ENCODE assay signal across 1 cellular context in the genomic region with DNA sequence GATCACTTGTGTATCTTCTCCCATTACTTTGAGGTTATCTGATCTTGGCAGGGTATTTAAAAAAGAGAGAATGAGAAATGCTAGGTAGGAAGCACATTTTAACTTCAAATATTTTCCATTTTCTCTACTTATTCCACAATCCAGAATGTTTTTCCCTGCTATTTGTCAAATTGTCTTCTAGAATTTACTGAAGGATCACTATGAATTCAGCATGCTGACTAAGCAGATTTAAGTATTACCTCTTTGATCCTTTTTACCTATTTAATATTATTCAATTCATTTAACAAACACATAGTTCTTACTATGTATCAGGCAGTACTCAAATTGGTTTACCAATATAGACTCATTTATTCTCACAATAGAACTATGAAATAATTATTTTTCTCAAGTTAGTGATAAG.
A peak's percentile ranks its signal among the peaks of the same experiment; 100 is the strongest.
TF ChIP-seq lines count a peak whose summit lies in the region.

No MANE protein-coding gene starts in this region.

TF ChIP-seq in K562, 482 proteins besides CTCF, POLR2A, EP300 and RAD21 (continued from another document):
- TF ChIP-seq, protein P1, sequence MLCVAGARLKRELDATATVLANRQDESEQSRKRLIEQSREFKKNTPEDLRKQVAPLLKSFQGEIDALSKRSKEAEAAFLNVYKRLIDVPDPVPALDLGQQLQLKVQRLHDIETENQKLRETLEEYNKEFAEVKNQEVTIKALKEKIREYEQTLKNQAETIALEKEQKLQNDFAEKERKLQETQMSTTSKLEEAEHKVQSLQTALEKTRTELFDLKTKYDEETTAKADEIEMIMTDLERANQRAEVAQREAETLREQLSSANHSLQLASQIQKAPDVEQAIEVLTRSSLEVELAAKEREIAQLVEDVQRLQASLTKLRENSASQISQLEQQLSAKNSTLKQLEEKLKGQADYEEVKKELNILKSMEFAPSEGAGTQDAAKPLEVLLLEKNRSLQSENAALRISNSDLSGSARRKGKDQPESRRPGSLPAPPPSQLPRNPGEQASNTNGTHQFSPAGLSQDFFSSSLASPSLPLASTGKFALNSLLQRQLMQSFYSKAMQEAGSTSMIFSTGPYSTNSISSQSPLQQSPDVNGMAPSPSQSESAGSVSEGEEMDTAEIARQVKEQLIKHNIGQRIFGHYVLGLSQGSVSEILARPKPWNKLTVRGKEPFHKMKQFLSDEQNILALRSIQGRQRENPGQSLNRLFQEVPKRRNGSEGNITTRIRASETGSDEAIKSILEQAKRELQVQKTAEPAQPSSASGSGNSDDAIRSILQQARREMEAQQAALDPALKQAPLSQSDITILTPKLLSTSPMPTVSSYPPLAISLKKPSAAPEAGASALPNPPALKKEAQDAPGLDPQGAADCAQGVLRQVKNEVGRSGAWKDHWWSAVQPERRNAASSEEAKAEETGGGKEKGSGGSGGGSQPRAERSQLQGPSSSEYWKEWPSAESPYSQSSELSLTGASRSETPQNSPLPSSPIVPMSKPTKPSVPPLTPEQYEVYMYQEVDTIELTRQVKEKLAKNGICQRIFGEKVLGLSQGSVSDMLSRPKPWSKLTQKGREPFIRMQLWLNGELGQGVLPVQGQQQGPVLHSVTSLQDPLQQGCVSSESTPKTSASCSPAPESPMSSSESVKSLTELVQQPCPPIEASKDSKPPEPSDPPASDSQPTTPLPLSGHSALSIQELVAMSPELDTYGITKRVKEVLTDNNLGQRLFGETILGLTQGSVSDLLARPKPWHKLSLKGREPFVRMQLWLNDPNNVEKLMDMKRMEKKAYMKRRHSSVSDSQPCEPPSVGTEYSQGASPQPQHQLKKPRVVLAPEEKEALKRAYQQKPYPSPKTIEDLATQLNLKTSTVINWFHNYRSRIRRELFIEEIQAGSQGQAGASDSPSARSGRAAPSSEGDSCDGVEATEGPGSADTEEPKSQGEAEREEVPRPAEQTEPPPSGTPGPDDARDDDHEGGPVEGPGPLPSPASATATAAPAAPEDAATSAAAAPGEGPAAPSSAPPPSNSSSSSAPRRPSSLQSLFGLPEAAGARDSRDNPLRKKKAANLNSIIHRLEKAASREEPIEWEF (CRISPR knock-in tag; IDR thresholded peaks at IDR 0.05) = no peak
- TF ChIP-seq, protein P2, sequence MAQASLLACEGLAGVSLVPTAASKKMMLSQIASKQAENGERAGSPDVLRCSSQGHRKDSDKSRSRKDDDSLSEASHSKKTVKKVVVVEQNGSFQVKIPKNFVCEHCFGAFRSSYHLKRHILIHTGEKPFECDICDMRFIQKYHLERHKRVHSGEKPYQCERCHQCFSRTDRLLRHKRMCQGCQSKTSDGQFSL (CRISPR knock-in tag; IDR thresholded peaks at IDR 0.05) = no peak
- TF ChIP-seq, protein P2 (tag; IDR thresholded peaks at IDR 0.05) = no peak
- TF ChIP-seq FOSL1 (tag; conservative IDR thresholded peaks at IDR 0.05) = no peak
- no peak for TF ChIP-seq ZNF444 (CRISPR knock-in tag; IDR thresholded peaks at IDR 0.05)
- TF ChIP-seq ZNF584 (CRISPR knock-in tag; IDR thresholded peaks at IDR 0.05; ENCODE audit: low read depth) = no peak
- peak; percentile 57 for TF ChIP-seq MAFG (tag; conservative IDR thresholded peaks at IDR 0.05)
- TF ChIP-seq, protein P3, sequence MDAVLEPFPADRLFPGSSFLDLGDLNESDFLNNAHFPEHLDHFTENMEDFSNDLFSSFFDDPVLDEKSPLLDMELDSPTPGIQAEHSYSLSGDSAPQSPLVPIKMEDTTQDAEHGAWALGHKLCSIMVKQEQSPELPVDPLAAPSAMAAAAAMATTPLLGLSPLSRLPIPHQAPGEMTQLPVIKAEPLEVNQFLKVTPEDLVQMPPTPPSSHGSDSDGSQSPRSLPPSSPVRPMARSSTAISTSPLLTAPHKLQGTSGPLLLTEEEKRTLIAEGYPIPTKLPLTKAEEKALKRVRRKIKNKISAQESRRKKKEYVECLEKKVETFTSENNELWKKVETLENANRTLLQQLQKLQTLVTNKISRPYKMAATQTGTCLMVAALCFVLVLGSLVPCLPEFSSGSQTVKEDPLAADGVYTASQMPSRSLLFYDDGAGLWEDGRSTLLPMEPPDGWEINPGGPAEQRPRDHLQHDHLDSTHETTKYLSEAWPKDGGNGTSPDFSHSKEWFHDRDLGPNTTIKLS (IDR thresholded peaks at IDR 0.05; ENCODE audit: borderline replicate concordance, low read depth) = no peak
- TF ChIP-seq MAFK (IDR thresholded peaks at IDR 0.05; ENCODE audit: low read length) = peak; percentile 74
- TF ChIP-seq, protein P4, sequence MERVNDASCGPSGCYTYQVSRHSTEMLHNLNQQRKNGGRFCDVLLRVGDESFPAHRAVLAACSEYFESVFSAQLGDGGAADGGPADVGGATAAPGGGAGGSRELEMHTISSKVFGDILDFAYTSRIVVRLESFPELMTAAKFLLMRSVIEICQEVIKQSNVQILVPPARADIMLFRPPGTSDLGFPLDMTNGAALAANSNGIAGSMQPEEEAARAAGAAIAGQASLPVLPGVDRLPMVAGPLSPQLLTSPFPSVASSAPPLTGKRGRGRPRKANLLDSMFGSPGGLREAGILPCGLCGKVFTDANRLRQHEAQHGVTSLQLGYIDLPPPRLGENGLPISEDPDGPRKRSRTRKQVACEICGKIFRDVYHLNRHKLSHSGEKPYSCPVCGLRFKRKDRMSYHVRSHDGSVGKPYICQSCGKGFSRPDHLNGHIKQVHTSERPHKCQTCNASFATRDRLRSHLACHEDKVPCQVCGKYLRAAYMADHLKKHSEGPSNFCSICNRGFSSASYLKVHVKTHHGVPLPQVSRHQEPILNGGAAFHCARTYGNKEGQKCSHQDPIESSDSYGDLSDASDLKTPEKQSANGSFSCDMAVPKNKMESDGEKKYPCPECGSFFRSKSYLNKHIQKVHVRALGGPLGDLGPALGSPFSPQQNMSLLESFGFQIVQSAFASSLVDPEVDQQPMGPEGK (CRISPR knock-in tag; IDR thresholded peaks at IDR 0.05; ENCODE audit: borderline replicate concordance) = no peak
- TF ChIP-seq, protein P5, sequence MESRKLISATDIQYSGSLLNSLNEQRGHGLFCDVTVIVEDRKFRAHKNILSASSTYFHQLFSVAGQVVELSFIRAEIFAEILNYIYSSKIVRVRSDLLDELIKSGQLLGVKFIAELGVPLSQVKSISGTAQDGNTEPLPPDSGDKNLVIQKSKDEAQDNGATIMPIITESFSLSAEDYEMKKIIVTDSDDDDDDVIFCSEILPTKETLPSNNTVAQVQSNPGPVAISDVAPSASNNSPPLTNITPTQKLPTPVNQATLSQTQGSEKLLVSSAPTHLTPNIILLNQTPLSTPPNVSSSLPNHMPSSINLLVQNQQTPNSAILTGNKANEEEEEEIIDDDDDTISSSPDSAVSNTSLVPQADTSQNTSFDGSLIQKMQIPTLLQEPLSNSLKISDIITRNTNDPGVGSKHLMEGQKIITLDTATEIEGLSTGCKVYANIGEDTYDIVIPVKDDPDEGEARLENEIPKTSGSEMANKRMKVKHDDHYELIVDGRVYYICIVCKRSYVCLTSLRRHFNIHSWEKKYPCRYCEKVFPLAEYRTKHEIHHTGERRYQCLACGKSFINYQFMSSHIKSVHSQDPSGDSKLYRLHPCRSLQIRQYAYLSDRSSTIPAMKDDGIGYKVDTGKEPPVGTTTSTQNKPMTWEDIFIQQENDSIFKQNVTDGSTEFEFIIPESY (CRISPR knock-in tag; IDR thresholded peaks at IDR 0.05) = no peak
- TF ChIP-seq ZNF274 (IDR thresholded peaks at IDR 0.05; ENCODE audit: borderline replicate concordance, low read depth, low read length) = no peak
- peak; percentile 76 for TF ChIP-seq ZNF316 (IDR thresholded peaks at IDR 0.05)
- TF ChIP-seq TOE1 (IDR thresholded peaks at IDR 0.05; ENCODE audit: borderline replicate concordance) = no peak
- no peak for TF ChIP-seq TOE1 (CRISPR knock-in tag; IDR thresholded peaks at IDR 0.05; ENCODE audit: borderline replicate concordance, low read depth)
- TF ChIP-seq POLR2H (tag; IDR thresholded peaks at IDR 0.05; ENCODE audit: low read depth) = no peak
TF ChIP-seq in K562: peak in this region for 5.
